ENCODE assay signal across 9 cellular contexts in the genomic region with DNA sequence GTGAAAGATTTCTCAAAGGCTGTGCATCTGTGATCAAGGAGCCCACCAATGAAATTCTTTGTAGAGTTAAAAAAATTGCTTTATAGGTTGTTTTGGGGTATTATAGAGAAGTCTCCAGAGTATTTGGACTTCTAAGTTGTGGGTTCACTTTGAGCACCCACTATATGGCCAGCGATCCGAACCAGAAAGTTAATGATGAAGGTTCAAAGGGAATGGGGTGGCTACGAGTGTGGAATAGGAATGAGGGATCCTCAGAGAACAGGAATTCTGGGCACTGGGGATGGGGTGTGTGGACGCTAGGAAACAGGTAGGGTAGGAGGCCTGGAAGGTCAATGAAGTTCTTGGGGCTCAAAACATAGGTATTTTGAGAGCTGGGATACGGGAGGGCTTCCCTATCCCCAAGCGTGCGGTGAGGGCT. TPM values are rescaled to one million over a fixed set of nuclear protein-coding genes. Genes with fewer than 3 reads are reported as not detected.
DNase-seq lines count a peak whose midpoint lies in the region; ATAC-seq and TF ChIP-seq lines count a peak whose summit lies in the region.
"Had no signal": no experiment of that assay in that cellular context is flagged by ENCODE, and none has a peak within 500 bp of the region (broad histone marks: within the 10 kb centered on the region; RNA-seq: fewer than 3 reads in every experiment).

No MANE protein-coding gene starts in this region.

- no peaks in the 10 kb centered on the region for H3K9me3 Mint-ChIP-seq in activated CD4-positive, alpha-beta T cell treated with anti-CD3 and anti-CD28 coated beads, Interleukin-2, amount 10 ng/mL, durations not matched to agents 7 days and 5 days
- no peaks in the 10 kb centered on the region for H3K9me3 Mint-ChIP-seq in activated naive CD8-positive, alpha-beta T cell treated with anti-CD3 and anti-CD28 coated beads for 36 hours

- H3K27me3 ChIP-seq in testis: no peaks in the 10 kb centered on the region

- peak overlapping the region; percentile 67 to 71 for H3K4me3 ChIP-seq in testis

- no peak for TF ChIP-seq CTCF in testis (IDR thresholded peaks at IDR 0.05)

- TF ChIP-seq POLR2A in testis (IDR thresholded peaks at IDR 0.05): no peak

- peak overlapping the region; percentile 92 for H3K27ac Mint-ChIP-seq in activated CD4-positive, alpha-beta T cell treated with anti-CD3 and anti-CD28 coated beads, Interleukin-2, amount 10 ng/mL, durations not matched to agents 7 days and 5 days
- H3K27ac Mint-ChIP-seq in activated naive CD8-positive, alpha-beta T cell treated with anti-CD3 and anti-CD28 coated beads for 36 hours: peak overlapping the region; percentile 98

- intact Hi-C loops in testis (cut with DNase I; ENCODE audit: low total_unique reads): no loop called here
- intact Hi-C loops in left colon (cut with DNase I, micrococcal nuclease): no loop called here

- peak overlapping the region; percentile 91 for H3K4me3 Mint-ChIP-seq in activated CD4-positive, alpha-beta T cell treated with anti-CD3 and anti-CD28 coated beads, Interleukin-2, amount 10 ng/mL, durations not matched to agents 7 days and 5 days
- peak overlapping the region; percentile 98 for H3K4me3 Mint-ChIP-seq in activated naive CD8-positive, alpha-beta T cell treated with anti-CD3 and anti-CD28 coated beads for 36 hours

- 9 to 13% methylated on average over 7 of the region's 7 CpGs for WGBS in testis, 2 donors

- H3K9me3 ChIP-seq in testis: no peaks in the 10 kb centered on the region

- H3K4me1 ChIP-seq in testis: peaks cover 5% of the 10 kb centered on the region

- peaks cover 1% of the 10 kb centered on the region for H3K27me3 Mint-ChIP-seq in activated CD4-positive, alpha-beta T cell treated with anti-CD3 and anti-CD28 coated beads, Interleukin-2, amount 10 ng/mL, durations not matched to agents 7 days and 5 days
- H3K27me3 Mint-ChIP-seq in activated naive CD8-positive, alpha-beta T cell treated with anti-CD3 and anti-CD28 coated beads for 36 hours: no peaks in the 10 kb centered on the region

- no peaks in the 10 kb centered on the region for H3K36me3 ChIP-seq in testis (ENCODE audit: low read depth, missing control alignments)

- peaks cover 29% of the 10 kb centered on the region for H3K4me1 Mint-ChIP-seq in activated CD4-positive, alpha-beta T cell treated with anti-CD3 and anti-CD28 coated beads, Interleukin-2, amount 10 ng/mL, durations not matched to agents 7 days and 5 days
- peaks cover 42% of the 10 kb centered on the region for H3K4me1 Mint-ChIP-seq in activated naive CD8-positive, alpha-beta T cell treated with anti-CD3 and anti-CD28 coated beads for 36 hours

- H3K27ac ChIP-seq in testis: peak overlapping the region in 1 of 2 donors; percentile 50

- POLR2A ChIA-PET in activated CD4-positive, alpha-beta T cell treated with anti-CD3 and anti-CD28 coated beads, Interleukin-2, amount 10 ng/mL, durations not matched to agents 7 days and 5 days (lab: Charles Lee): no interaction called here

- ATAC-seq in GM19023 (IDR thresholded peaks at IDR 0.05; ENCODE audit: unreplicated experiment) (no peak), GM18498 (IDR thresholded peaks at IDR 0.05; ENCODE audit: unreplicated experiment) (no peak), left colon (no peak)

- DNase-seq in activated CD4-positive, alpha-beta T cell treated with anti-CD3 and anti-CD28 coated beads, Interleukin-2, amount 10 ng/mL, durations not matched to agents 7 days and 5 days: no peak
- no peak for DNase-seq in activated CD4-positive, alpha-beta T cell treated with anti-CD3 and anti-CD28 coated beads, Interleukin-2, amount 50 U/mL, for 4 hours
- DNase-seq in activated naive CD8-positive, alpha-beta T cell treated with anti-CD3 and anti-CD28 coated beads for 36 hours: no peak
- DNase-seq in kidney glomerular epithelial cell (lab: John Stamatoyannopoulos, UW): peak; percentile 8
- DNase-seq in testis: no peak
- DNase-seq in left colon: no peak
- DNase-seq: AML-193 had no signal

- H3K36me3 Mint-ChIP-seq in activated CD4-positive, alpha-beta T cell treated with anti-CD3 and anti-CD28 coated beads, Interleukin-2, amount 10 ng/mL, durations not matched to agents 7 days and 5 days (ENCODE audit: low read depth): no peaks in the 10 kb centered on the region
- peaks cover 3% of the 10 kb centered on the region for H3K36me3 Mint-ChIP-seq in activated naive CD8-positive, alpha-beta T cell treated with anti-CD3 and anti-CD28 coated beads for 36 hours

- CTCF ChIA-PET in activated CD4-positive, alpha-beta T cell treated with anti-CD3 and anti-CD28 coated beads, Interleukin-2, amount 10 ng/mL, durations not matched to agents 7 days and 5 days (lab: Charles Lee): no interaction called here

RNA-seq across cellular contexts. Expression of gene QSOX2, which starts 0.8 kb away (rescaled TPM):
- 10 to 100 TPM; 13.7 to 14.0 TPM for total RNA-seq in activated CD4-positive, alpha-beta T cell treated with anti-CD3 and anti-CD28 coated beads, Interleukin-2, amount 10 ng/mL, durations not matched to agents 7 days and 5 days
- 10 to 100 TPM; 17.0 to 18.3 TPM for total RNA-seq in activated naive CD8-positive, alpha-beta T cell treated with anti-CD3 and anti-CD28 coated beads for 36 hours
- total RNA-seq in testis (10 to 100 TPM; 22.1 to 23.3 TPM), left colon (1 to 10 TPM; 6.1 to 7.4 TPM)
- polyA plus RNA-seq in testis (ENCODE audit: insufficient read depth, low read depth, low replicate concordance): 22.6 TPM

RNA-seq across cellular contexts. Expression of gene LHX3, which starts 39.9 kb away (rescaled TPM):
- total RNA-seq in activated CD4-positive, alpha-beta T cell treated with anti-CD3 and anti-CD28 coated beads, Interleukin-2, amount 10 ng/mL, durations not matched to agents 7 days and 5 days: not detected
- total RNA-seq in activated naive CD8-positive, alpha-beta T cell treated with anti-CD3 and anti-CD28 coated beads for 36 hours: not detected
- total RNA-seq in testis (under 1 TPM; 0.55 to 0.62 TPM), left colon (not detected)
- not detected for polyA plus RNA-seq in testis (ENCODE audit: insufficient read depth, low read depth, low replicate concordance)

RNA-seq across cellular contexts. Expression of gene CCDC187, which starts 59.1 kb away (rescaled TPM):
- total RNA-seq in activated CD4-positive, alpha-beta T cell treated with anti-CD3 and anti-CD28 coated beads, Interleukin-2, amount 10 ng/mL, durations not matched to agents 7 days and 5 days: not detected
- total RNA-seq in activated naive CD8-positive, alpha-beta T cell treated with anti-CD3 and anti-CD28 coated beads for 36 hours: not detected
- total RNA-seq in testis (10 to 100 TPM; 13.8 to 61.5 TPM), left colon (under 1 TPM; 0.52 to 0.67 TPM)
- 33.4 TPM for polyA plus RNA-seq in testis (ENCODE audit: insufficient read depth, low read depth, low replicate concordance)

Comparison
In these comparisons a context has a peak if more than half of its experiments do, and no peak if none do; other contexts are left out.
1. RNA of gene CCDC187, which starts 59.1 kb away (total RNA-seq): 13.8 to 61.5 TPM in testis; 0.52 to 0.67 TPM in left colon, not detected in activated CD4-positive, alpha-beta T cell treated with anti-CD3 and anti-CD28 coated beads, Interleukin-2, amount 10 ng/mL, durations not matched to agents 7 days and 5 days and not detected in activated naive CD8-positive, alpha-beta T cell treated with anti-CD3 and anti-CD28 coated beads for 36 hours; every median in the first group is over 4 times any median in the second.